In genomic region chr10:88158506-88159123, GRCh38 we compare ENCODE assay signal across 14 cellular contexts.
A peak's percentile ranks its signal among the peaks of the same experiment; 100 is the strongest.
DNase-seq lines count a peak whose midpoint lies in the region; ATAC-seq and TF ChIP-seq lines count a peak whose summit lies in the region.
"Had no signal": no experiment of that assay in that cellular context is flagged by ENCODE, and none has a peak within 500 bp of the region (broad histone marks: within the 10 kb centered on the region; RNA-seq: fewer than 3 reads in every experiment).

No MANE protein-coding gene starts in this region.

- H2BK12ac ChIP-seq in trophoblast cell (ENCODE audit: low read length), result no peak overlapping the region

- in situ Hi-C loops in HAP-1 (cut with MboI; ENCODE audit: low sequenced_read_pairs), result no loop called here

- no peak for ATAC-seq in left cardiac atrium

- no peaks in the 10 kb centered on the region for H3K36me3 ChIP-seq in right atrium auricular region
- H3K36me3 ChIP-seq in esophagus muscularis mucosa, result no peaks in the 10 kb centered on the region
- no peaks in the 10 kb centered on the region for H3K36me3 ChIP-seq in trophoblast cell (ENCODE audit: control insufficient read depth in 1 of 2, insufficient read depth in 2 of 2, low read length in 2 of 2)
- no peaks in the 10 kb centered on the region for H3K36me3 ChIP-seq in HAP-1 (replicated peaks)
- no peaks in the 10 kb centered on the region for H3K36me3 ChIP-seq in thyroid gland

- no peak overlapping the region for H3K23ac ChIP-seq in trophoblast cell (ENCODE audit: low read length)

- 50% methylated on average over 3 of the region's 3 CpGs for WGBS in esophagus muscularis mucosa
- no CpG with 5 or more reads among the region's 3 CpGs for WGBS in trophoblast cell (ENCODE audit: extremely low coverage, insufficient coverage, insufficient read length)
- 77 to 81% methylated on average over 3 of the region's 3 CpGs for WGBS in thyroid gland, 2 donors

- H3K27me3 ChIP-seq in right atrium auricular region (no peaks in the 10 kb centered on the region), esophagus muscularis mucosa (no peaks in the 10 kb centered on the region), trophoblast cell (ENCODE audit: insufficient read depth, low read length) (no peaks in the 10 kb centered on the region), HAP-1 (ENCODE audit: low read depth) (no peaks in the 10 kb centered on the region), thyroid gland (no peaks in the 10 kb centered on the region)

- no peaks in the 10 kb centered on the region for H3K79me1 ChIP-seq in trophoblast cell (ENCODE audit: low read length)

- H3K79me2 ChIP-seq in trophoblast cell (ENCODE audit: control insufficient read depth, insufficient read depth, low read length, poor library complexity), result no peaks in the 10 kb centered on the region

- H2AFZ ChIP-seq in trophoblast cell (ENCODE audit: insufficient read depth, low read length, poor library complexity), result no peak overlapping the region

- intact Hi-C loops in left cardiac atrium (cut with DNase I) (no loop called here), esophagus muscularis mucosa (cut with DNase I) (no loop called here), thyroid gland (cut with DNase I) (no loop called here)

- H3K4me1 ChIP-seq in right atrium auricular region, result no peaks in the 10 kb centered on the region
- peaks cover 0 to 26% (median 22%) of the 10 kb centered on the region in 4 donors for H3K4me1 ChIP-seq in esophagus muscularis mucosa
- H3K4me1 ChIP-seq in trophoblast cell (ENCODE audit: control insufficient read depth in 1 of 2, insufficient read depth in 2 of 2, low read length in 2 of 2), result peaks cover 4 to 7% of the 10 kb centered on the region in 2 experiments
- no peaks in the 10 kb centered on the region for H3K4me1 ChIP-seq in HAP-1
- peaks cover 0 to 3% of the 10 kb centered on the region in 2 donors for H3K4me1 ChIP-seq in thyroid gland

- H3K18ac ChIP-seq in trophoblast cell (ENCODE audit: low read length), result no peak overlapping the region

- no peak overlapping the region for H2AK5ac ChIP-seq in trophoblast cell (ENCODE audit: low read length)

- no peak overlapping the region for H3K4me2 ChIP-seq in trophoblast cell (ENCODE audit: low read length)

- TF ChIP-seq CTCF in right atrium auricular region (IDR thresholded peaks at IDR 0.05) (no peak), esophagus muscularis mucosa (IDR thresholded peaks at IDR 0.05) (no peak), thyroid gland (IDR thresholded peaks at IDR 0.05) (no peak)

- TF ChIP-seq POLR2A in esophagus muscularis mucosa (IDR thresholded peaks at IDR 0.05; ENCODE audit: low read depth) (no peak), thyroid gland (IDR thresholded peaks at IDR 0.05) (no peak)

- H3K4me3 ChIP-seq in right atrium auricular region (no peak overlapping the region), esophagus muscularis mucosa (no peak overlapping the region), trophoblast cell (ENCODE audit: low read depth, low read length) (no peak overlapping the region), HAP-1 (no peak overlapping the region), thyroid gland (replicated peaks in 1 of 3) (no peak overlapping the region)
- H3K4me3 ChIP-seq: SK-N-MC had no signal

- no peak overlapping the region for H2BK120ac ChIP-seq in trophoblast cell (ENCODE audit: insufficient read depth, low read length, poor library complexity)

- no peak overlapping the region for H3K4ac ChIP-seq in trophoblast cell (ENCODE audit: low read depth, low read length)

- H4K8ac ChIP-seq in trophoblast cell (ENCODE audit: low read depth, low read length), result no peak overlapping the region

- peak overlapping the region; percentile 56 to 71 for H3K27ac ChIP-seq in right atrium auricular region
- peak overlapping the region; percentile 54 to 77 (median 74) for H3K27ac ChIP-seq in esophagus muscularis mucosa (replicated peaks in 1 of 4)
- H3K27ac ChIP-seq in trophoblast cell (ENCODE audit: low read depth, low read length), result peak overlapping the region; percentile 0
- peak overlapping the region in 1 of 3 donors; percentile 61 for H3K27ac ChIP-seq in thyroid gland
- H3K27ac ChIP-seq: SK-N-MC had no signal

- H3K9me3 ChIP-seq in right atrium auricular region (no peaks in the 10 kb centered on the region), esophagus muscularis mucosa (no peaks in the 10 kb centered on the region), trophoblast cell (ENCODE audit: insufficient read depth, low read depth, low read length) (no peaks in the 10 kb centered on the region), HAP-1 (no peaks in the 10 kb centered on the region), thyroid gland (no peaks in the 10 kb centered on the region)

- no peak overlapping the region for H4K91ac ChIP-seq in trophoblast cell (ENCODE audit: low read depth, low read length)

- no peak for TF ChIP-seq EP300 in esophagus muscularis mucosa (IDR thresholded peaks at IDR 0.05)

- H3K9ac ChIP-seq in trophoblast cell (ENCODE audit: low read length), result no peak overlapping the region

- H4K12ac ChIP-seq in trophoblast cell (ENCODE audit: low read depth, low read length), result no peak overlapping the region

- H3K14ac ChIP-seq in trophoblast cell (ENCODE audit: low read length), result no peak overlapping the region

- DNase-seq in right atrium auricular region (ENCODE audit: low spot score) (no peak), left cardiac atrium (no peak), esophagus muscularis mucosa (ENCODE audit: extremely low spot score) (no peak), trophoblast cell (no peak), HAP-1 (ENCODE audit: low spot score in 2 of 2) (no peak), thyroid gland (no peak), Ammon's horn (ENCODE audit: low spot score) (no peak), iPS-NIHi11 (ENCODE audit: low spot score) (no peak)
- DNase-seq: activated naive CD8-positive, alpha-beta T cell treated with anti-CD3 and anti-CD28 coated beads for 36 hours; immature natural killer cell; MM.1S; NCI-H2081 treated with DMSO at 0.1 percent for 48 hours; stimulated activated naive CD4-positive, alpha-beta T cell had no signal

- H2BK5ac ChIP-seq in trophoblast cell (ENCODE audit: low read depth, low read length, poor library complexity), result no peak overlapping the region
